Comparison of ENCODE assay signal across 10 cellular contexts in the genomic region with DNA sequence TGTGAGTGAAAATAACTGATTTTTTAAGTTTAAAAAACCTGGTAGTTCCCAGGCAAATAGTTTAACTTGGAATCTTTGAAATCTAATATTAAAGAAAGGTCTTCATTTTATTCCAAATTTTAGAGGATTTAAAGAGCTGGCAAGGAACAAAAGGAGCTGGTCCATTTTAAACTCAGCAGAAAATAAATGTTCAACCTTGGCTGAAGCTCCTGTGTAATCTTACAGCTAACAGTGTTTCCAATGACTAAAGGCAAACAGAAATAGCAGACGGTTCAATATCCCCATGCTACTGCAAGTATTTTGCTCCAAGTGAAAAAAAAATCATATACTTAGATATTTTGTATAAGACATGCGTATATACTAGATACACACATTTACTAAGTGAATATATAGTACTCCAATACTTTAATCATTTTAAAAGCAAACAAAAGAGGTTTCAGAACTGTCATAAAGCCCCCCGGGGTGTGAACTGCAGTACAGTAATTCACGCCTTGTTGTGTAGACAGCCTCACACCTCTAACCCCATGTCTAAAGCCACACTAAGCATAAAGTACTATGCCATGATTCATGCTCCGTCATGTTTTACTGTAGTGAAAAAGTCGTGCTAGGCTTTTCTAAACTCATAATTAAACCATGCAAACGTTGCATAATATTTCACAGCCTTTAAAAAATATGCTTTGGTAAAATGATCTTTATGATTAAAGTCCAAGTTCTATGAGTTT.
DNase-seq lines count a peak whose midpoint lies in the region; ATAC-seq and TF ChIP-seq lines count a peak whose summit lies in the region.
"Had no signal": no experiment of that assay in that cellular context is flagged by ENCODE, and none has a peak within 500 bp of the region (broad histone marks: within the 10 kb centered on the region; RNA-seq: fewer than 3 reads in every experiment).

No MANE protein-coding gene starts in this region.

- peak; percentile 85 for DNase-seq in HCEC 1CT
- peak; percentile 94 for DNase-seq in epithelial cell of esophagus (ENCODE audit: low read depth)
- DNase-seq in mesendoderm = peak; percentile 18
- DNase-seq in BE2C = no peak
- DNase-seq in NCI-H146 treated with DMSO at 0.1 percent for 48 hours (lab: John Stamatoyannopoulos, UW; ENCODE audit: unreplicated experiment) = no peak
- DNase-seq in T-helper 9 cell = no peak

- no peak overlapping the region for H3K4me3 ChIP-seq in ACC112 (ENCODE audit: low read depth, low read length)
- no peak overlapping the region for H3K4me3 ChIP-seq in epithelial cell of esophagus (ENCODE audit: low read length)
- no peak overlapping the region for H3K4me3 ChIP-seq in mesendoderm (ENCODE audit: low read length)
- H3K4me3 ChIP-seq in BE2C (ENCODE audit: low read depth, low read length) = no peak overlapping the region
- H3K4me3 ChIP-seq: lung had no signal

- H3K4me1 ChIP-seq in ACC112 (ENCODE audit: control insufficient read depth, insufficient read depth, low read length, unreplicated experiment) (peaks cover 48% of the 10 kb centered on the region), mesendoderm (ENCODE audit: control insufficient read depth, low read depth, low read length) (no peaks in the 10 kb centered on the region), BE2C (no peaks in the 10 kb centered on the region)
- H3K4me1 ChIP-seq: parathyroid adenoma had no signal

- no peak overlapping the region for H3K9ac ChIP-seq in mesendoderm (ENCODE audit: low read length)
- H3K9ac ChIP-seq: parathyroid adenoma had no signal

- no peak overlapping the region for H2BK120ac ChIP-seq in mesendoderm (ENCODE audit: low read depth, low read length)

- no peak overlapping the region for H2BK15ac ChIP-seq in mesendoderm (replicated peaks; ENCODE audit: low read depth)

- no peak for ATAC-seq in HG02623 (IDR thresholded peaks at IDR 0.05; ENCODE audit: unreplicated experiment)

- H3K27me3 ChIP-seq in ACC112 (ENCODE audit: insufficient read depth, low read length) (no peaks in the 10 kb centered on the region), mesendoderm (ENCODE audit: insufficient read depth, low read length, poor library complexity) (no peaks in the 10 kb centered on the region), BE2C (no peaks in the 10 kb centered on the region)

- H3K56ac ChIP-seq in mesendoderm (ENCODE audit: low read length) = no peak overlapping the region

- H4K5ac ChIP-seq in mesendoderm (ENCODE audit: low read length) = no peak overlapping the region

- no peak overlapping the region for H2AK5ac ChIP-seq in mesendoderm (ENCODE audit: low read length)

- no peak overlapping the region for H4K8ac ChIP-seq in mesendoderm (ENCODE audit: low read depth, low read length)

- H2AFZ ChIP-seq in ACC112 (ENCODE audit: low read length, unreplicated experiment) = no peak overlapping the region
- H2AFZ ChIP-seq: parathyroid adenoma had no signal

- H3K23ac ChIP-seq in mesendoderm (ENCODE audit: low read length) = no peak overlapping the region

- no peak overlapping the region for H3K18ac ChIP-seq in mesendoderm (ENCODE audit: low read length)

- no peak overlapping the region for H3K4me2 ChIP-seq in mesendoderm (ENCODE audit: low read length)

- H3K27ac ChIP-seq in ACC112 (ENCODE audit: low read depth, low read length) = peak overlapping the region; percentile 70; the same call in 1 of the 2 replicates
- H3K27ac ChIP-seq in mesendoderm (ENCODE audit: low read depth, low read length) = no peak overlapping the region
- H3K27ac ChIP-seq: parathyroid adenoma had no signal

- no peak overlapping the region for H3K4ac ChIP-seq in mesendoderm (ENCODE audit: low read depth, low read length)

- no peak overlapping the region for H2BK5ac ChIP-seq in mesendoderm (ENCODE audit: low read length)

- TF ChIP-seq CTCF in epithelial cell of esophagus (IDR thresholded peaks at IDR 0.05; ENCODE audit: insufficient read depth, low read depth, low read length, missing control alignments) = no peak
- TF ChIP-seq CTCF in BE2C (IDR thresholded peaks at IDR 0.05; ENCODE audit: low read depth, low read length) = no peak

- peaks cover 41% of the 10 kb centered on the region for H3K36me3 ChIP-seq in ACC112 (ENCODE audit: insufficient read depth, low read length)
- H3K36me3 ChIP-seq in mesendoderm (ENCODE audit: control insufficient read depth, insufficient read depth, low read length) = no peaks in the 10 kb centered on the region
- no peaks in the 10 kb centered on the region for H3K36me3 ChIP-seq in BE2C

- H3K79me2 ChIP-seq in ACC112 (ENCODE audit: control insufficient read depth, insufficient read depth, low read length, unreplicated experiment) (peaks cover 19% of the 10 kb centered on the region), mesendoderm (ENCODE audit: control insufficient read depth, insufficient read depth, low read length) (no peaks in the 10 kb centered on the region)
- H3K79me2 ChIP-seq: parathyroid adenoma had no signal

- no peaks in the 10 kb centered on the region for H3K9me3 ChIP-seq in BE2C

- H3K79me1 ChIP-seq in mesendoderm (ENCODE audit: low read length) = no peaks in the 10 kb centered on the region

- WGBS in mesendoderm (ENCODE audit: extremely low coverage, insufficient coverage, low lambda C conversion rate) = no CpG with 5 or more reads among the region's 7 CpGs

Comparison
In these comparisons a context has a peak if more than half of its experiments do, and no peak if none do; other contexts are left out.
1. DNase-seq: peak in HCEC 1CT (single experiment), epithelial cell of esophagus (single experiment) and mesendoderm (single experiment); none in BE2C (single experiment), NCI-H146 treated with DMSO at 0.1 percent for 48 hours (single experiment) and T-helper 9 cell (single experiment).